8 cellular contexts compared by ENCODE assay signal in the genomic region with DNA sequence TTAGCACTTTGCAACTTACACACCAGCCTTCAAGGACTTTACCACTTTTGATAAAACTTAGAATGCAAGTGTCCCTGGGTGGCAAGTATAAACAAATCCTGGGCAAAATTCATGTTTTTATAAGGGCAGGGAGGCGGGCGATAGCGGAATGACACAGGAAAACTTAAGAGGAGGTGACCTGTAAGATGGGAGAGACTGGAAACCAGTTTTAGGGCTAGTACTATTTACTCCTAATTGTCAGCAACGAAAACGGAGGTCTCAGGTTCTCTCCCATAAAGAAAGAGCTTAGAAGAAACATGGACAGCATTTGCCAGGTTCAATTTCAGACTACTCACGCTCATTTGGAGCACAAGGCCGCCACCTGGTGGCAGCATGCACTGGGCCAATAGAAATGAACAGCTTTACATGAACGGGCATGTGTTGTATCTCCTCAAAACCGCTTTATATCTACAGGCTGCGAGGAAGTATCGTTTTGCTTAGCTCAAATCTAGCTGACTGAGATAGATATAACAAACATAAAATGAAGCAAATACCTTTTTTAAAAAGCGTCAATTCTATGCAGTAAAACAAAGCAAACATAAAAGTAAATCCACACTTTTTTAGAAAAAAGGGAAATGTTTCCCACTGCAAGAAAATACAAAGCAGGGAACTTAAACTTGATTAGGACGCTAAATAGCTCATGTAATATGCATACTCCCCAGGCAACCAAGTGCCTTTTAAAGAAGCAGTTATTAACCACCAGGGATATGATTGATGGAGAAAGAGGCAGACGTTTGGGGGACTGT. TPM values are rescaled to one million over a fixed set of nuclear protein-coding genes. Genes with fewer than 3 reads are reported as not detected.
DNase-seq lines count a peak whose midpoint lies in the region; ATAC-seq and TF ChIP-seq lines count a peak whose summit lies in the region.

No MANE protein-coding gene starts in this region.

- CTCF ChIA-PET in MCF 10A (lab: Yijun Ruan, JAX), result interaction anchor here (0.6 to 3.2 kb wide), 60 partner anchors 9 to 1135 kb away, joined by 3 to 72 read pairs (median 4); no protein-coding TSS in a partner anchor

- DNase-seq in ACHN (peak; percentile 91), NCI-H2196 treated with DMSO at 0.1 percent for 48 hours (lab: John Stamatoyannopoulos, UW; ENCODE audit: unreplicated experiment) (peak; percentile 69), MCF 10A (ENCODE audit: unreplicated experiment) (peak; percentile 84), iris pigment epithelial cell (ENCODE audit: low read depth) (peak; percentile 85)
- peak; percentile 54 to 76 for DNase-seq in stimulated activated CD4-positive, alpha-beta T cell treated with anti-CD3 and anti-CD28 coated beads, Interleukin-15, amount 100 ng/mL, for 48 hours (ENCODE audit: low read depth in 2 of 2)

- TF ChIP-seq CTCF in VCaP (conservative IDR thresholded peaks at IDR 0.05), result peak; percentile 95
- TF ChIP-seq CTCF in MCF 10A (IDR thresholded peaks at IDR 0.05; ENCODE audit: unreplicated experiment), result peak; percentile 88

- BruUV-seq in MCF 10A (replicated peaks; lab: Mats Ljungman, UMichigan), result no TSS peak

- no peaks in the 10 kb centered on the region for H3K36me3 Mint-ChIP-seq in MCF 10A (ENCODE audit: insufficient read depth, unreplicated experiment)

- POLR2A ChIA-PET in MCF 10A (lab: Yijun Ruan, JAX), result interaction anchor here (1.0 to 1.6 kb wide), 4 partner anchors 277 to 730 kb away, joined by 3 to 4 read pairs (median 3); no protein-coding TSS in a partner anchor

- intact Hi-C loops in MCF 10A (cut with micrococcal nuclease), result loop anchor here (1.0 to 2.0 kb wide), 7 partner anchors 128 to 835 kb away; no protein-coding TSS in a partner anchor

- H3K9me3 Mint-ChIP-seq in MCF 10A (ENCODE audit: unreplicated experiment), result no peaks in the 10 kb centered on the region

- peak overlapping the region; percentile 25 for H3K27ac Mint-ChIP-seq in MCF 10A (ENCODE audit: low read depth, unreplicated experiment)

- ATAC-seq in GM18861 (IDR thresholded peaks at IDR 0.05; ENCODE audit: unreplicated experiment) (peak; percentile 84), HG03139 (IDR thresholded peaks at IDR 0.05; ENCODE audit: unreplicated experiment) (peak; percentile 77)

- H3K4me1 Mint-ChIP-seq in MCF 10A (ENCODE audit: insufficient read depth, unreplicated experiment), result peaks cover 9% of the 10 kb centered on the region

- H3K4me3 Mint-ChIP-seq in MCF 10A (ENCODE audit: unreplicated experiment), result no peak overlapping the region

- H3K27ac ChIP-seq in VCaP, result no peak overlapping the region; the same call in 1 of the 2 replicates

- H3K27me3 Mint-ChIP-seq in MCF 10A (ENCODE audit: insufficient read depth, unreplicated experiment), result no peaks in the 10 kb centered on the region

- in situ Hi-C loops in ACHN (cut with HindIII; ENCODE audit: low pct_ligation_motif_present, low pct_unique_long_range_greater_than_20kb, low sequenced_read_pairs), result no loop called here

RNA-seq across cellular contexts. Expression of a gene that starts 37.6 kb away (rescaled TPM):
- total RNA-seq in MCF 10A (2022), result not detected in 2 replicates

RNA-seq across cellular contexts. Expression of a gene that starts 59.1 kb away (rescaled TPM):
- total RNA-seq in MCF 10A (2022), result not detected in 2 replicates

RNA-seq across cellular contexts. Expression of a gene that starts 59.3 kb away (rescaled TPM):
- total RNA-seq in MCF 10A (2022), result 0.40 and 0.64 TPM in 2 replicates
